Comparison of ENCODE assay signal across 34 cellular contexts in the genomic region with DNA sequence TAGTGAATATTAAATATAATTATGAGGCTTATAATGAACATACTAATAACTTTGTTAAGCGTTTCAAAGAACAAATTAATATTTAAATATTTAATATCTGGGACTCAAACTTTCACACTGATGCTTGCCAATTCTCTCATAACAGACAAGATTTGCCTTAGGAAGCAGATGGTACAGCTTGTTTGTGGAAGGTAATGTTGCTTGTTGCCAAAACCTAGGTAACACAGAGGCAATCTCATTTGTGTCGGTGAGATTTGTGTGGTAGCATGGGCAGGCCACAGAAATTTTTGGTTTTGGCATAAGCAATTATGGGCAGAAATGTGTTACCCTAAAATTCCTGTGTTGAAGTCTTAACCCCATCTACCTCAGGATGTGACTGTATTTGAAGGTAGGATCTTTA.
"Had no signal": no experiment of that assay in that cellular context is flagged by ENCODE, and none has a peak within 500 bp of the region (broad histone marks: within the 10 kb centered on the region; RNA-seq: fewer than 3 reads in every experiment).

No MANE protein-coding gene starts in this region.

- H3K9me3 Mint-ChIP-seq: activated CD4-positive, alpha-beta memory T cell treated with anti-CD3 and anti-CD28 coated beads for 36 hours; activated CD4-positive, alpha-beta T cell treated with anti-CD3 and anti-CD28 coated beads, Interleukin-2, amount 10 ng/mL, durations not matched to agents 24 days and 14 days; activated naive CD4-positive, alpha-beta T cell treated with anti-CD3 and anti-CD28 coated beads for 36 hours; activated naive CD4-positive, alpha-beta T cell treated with anti-CD3 and anti-CD28 coated beads, Interleukin-2, amount 50 U/mL, for 24 hours; activated naive CD8-positive, alpha-beta T cell treated with anti-CD3 and anti-CD28 coated beads, Interleukin-2, amount 50 U/mL, for 24 hours; effector memory CD8-positive, alpha-beta T cell had no signal

- H3K9me3 ChIP-seq: adrenal gland, breast epithelium, esophagus muscularis mucosa, gastrocnemius medialis had no signal

- H3K4me3 Mint-ChIP-seq: activated CD4-positive, alpha-beta memory T cell treated with anti-CD3 and anti-CD28 coated beads for 36 hours; activated CD4-positive, alpha-beta T cell treated with anti-CD3 and anti-CD28 coated beads for 36 hours; activated CD4-positive, alpha-beta T cell treated with anti-CD3 and anti-CD28 coated beads, Interleukin-2, amount 10 ng/mL, durations not matched to agents 24 days and 14 days; activated CD8-positive, alpha-beta memory T cell treated with anti-CD3 and anti-CD28 coated beads, Interleukin-2, amount 10 ng/mL, durations not matched to agents 7 days and 5 days; activated CD8-positive, alpha-beta T cell treated with anti-CD3 and anti-CD28 coated beads, Interleukin-2, amount 10 ng/mL, durations not matched to agents 7 days and 5 days; activated naive CD4-positive, alpha-beta T cell treated with anti-CD3 and anti-CD28 coated beads for 36 hours; activated naive CD4-positive, alpha-beta T cell treated with anti-CD3 and anti-CD28 coated beads, Interleukin-2, amount 50 U/mL, for 24 hours; activated naive CD8-positive, alpha-beta T cell treated with anti-CD3 and anti-CD28 coated beads for 36 hours; activated naive CD8-positive, alpha-beta T cell treated with anti-CD3 and anti-CD28 coated beads, Interleukin-2, amount 50 U/mL, for 24 hours; activated T-helper 1 cell treated with anti-CD3 and anti-CD28 coated beads, Interleukin-12 subunit alpha, Interleukin-12 subunit beta, Interleukin-2, Interleukin-4 antibody, amounts not matched to agents 30 ng/mL and 10 ng/mL and 1 ng/mL, durations not matched to agents 14 hours and 24 hours and 36 hours; brain; effector memory CD8-positive, alpha-beta T cell had no signal

- H3K27ac ChIP-seq: adrenal gland, breast epithelium, cardiac muscle cell, esophagus muscularis mucosa, foreskin keratinocyte, gastrocnemius medialis, heart left ventricle had no signal

- DNase-seq: activated CD4-positive, alpha-beta memory T cell treated with anti-CD3 and anti-CD28 coated beads for 36 hours; activated CD4-positive, alpha-beta T cell treated with anti-CD3 and anti-CD28 coated beads for 36 hours; activated CD4-positive, alpha-beta T cell treated with anti-CD3 and anti-CD28 coated beads, Interleukin-2, amount 10 ng/mL, durations not matched to agents 24 days and 14 days; activated CD4-positive, CD25-positive, alpha-beta regulatory T cell; activated CD4-positive, CD25-positive, alpha-beta regulatory T cell treated with anti-CD3 and anti-CD28 coated beads, Interleukin-2, amount 50 U/mL, for 72 hours; activated CD8-positive, alpha-beta memory T cell treated with anti-CD3 and anti-CD28 coated beads, Interleukin-2, amount 10 ng/mL, durations not matched to agents 7 days and 5 days; activated CD8-positive, alpha-beta memory T cell treated with anti-CD3 and anti-CD28 coated beads, Interleukin-2, amount 50 U/mL, for 4 hours; activated CD8-positive, alpha-beta T cell treated with anti-CD3 and anti-CD28 coated beads, Interleukin-2, amount 10 ng/mL, durations not matched to agents 7 days and 5 days; activated effector memory CD4-positive, alpha-beta T cell treated with anti-CD3 and anti-CD28 coated beads, Interleukin-2, amount 50 U/mL, for 16 hours; activated naive CD4-positive, alpha-beta T cell treated with anti-CD3 and anti-CD28 coated beads for 36 hours; activated naive CD8-positive, alpha-beta T cell treated with anti-CD3 and anti-CD28 coated beads for 36 hours; activated naive CD8-positive, alpha-beta T cell treated with anti-CD3 and anti-CD28 coated beads, Interleukin-2, amount 50 U/mL, for 24 hours; activated T-cell treated with anti-CD3 and anti-CD28 coated beads, Interleukin-2, amount 50 U/mL, for 1 hour; activated T-cell treated with anti-CD3 and anti-CD28 coated beads, Interleukin-2, amount 50 U/mL, for 48 hours; adrenal gland; amygdala; aorta; central memory CD4-positive, alpha-beta T cell; cortex of kidney; dermis blood vessel endothelial cell; effector CD4-positive, alpha-beta T cell; effector memory CD8-positive, alpha-beta T cell; erythroblast; foreskin keratinocyte; gastrocnemius medialis; glutamatergic neuron; heart left ventricle had no signal

- H3K27ac Mint-ChIP-seq: activated CD4-positive, alpha-beta memory T cell treated with anti-CD3 and anti-CD28 coated beads for 36 hours; activated CD4-positive, alpha-beta T cell treated with anti-CD3 and anti-CD28 coated beads for 36 hours; activated CD4-positive, alpha-beta T cell treated with anti-CD3 and anti-CD28 coated beads, Interleukin-2, amount 10 ng/mL, durations not matched to agents 24 days and 14 days; activated CD8-positive, alpha-beta memory T cell treated with anti-CD3 and anti-CD28 coated beads, Interleukin-2, amount 10 ng/mL, durations not matched to agents 7 days and 5 days; activated CD8-positive, alpha-beta T cell treated with anti-CD3 and anti-CD28 coated beads, Interleukin-2, amount 10 ng/mL, durations not matched to agents 7 days and 5 days; activated naive CD4-positive, alpha-beta T cell treated with anti-CD3 and anti-CD28 coated beads for 36 hours; activated naive CD4-positive, alpha-beta T cell treated with anti-CD3 and anti-CD28 coated beads, Interleukin-2, amount 50 U/mL, for 24 hours; activated naive CD8-positive, alpha-beta T cell treated with anti-CD3 and anti-CD28 coated beads for 36 hours; activated naive CD8-positive, alpha-beta T cell treated with anti-CD3 and anti-CD28 coated beads, Interleukin-2, amount 50 U/mL, for 24 hours; activated T-helper 1 cell treated with anti-CD3 and anti-CD28 coated beads, Interleukin-12 subunit alpha, Interleukin-12 subunit beta, Interleukin-2, Interleukin-4 antibody, amounts not matched to agents 30 ng/mL and 10 ng/mL and 1 ng/mL, durations not matched to agents 14 hours and 24 hours and 36 hours; activated T-helper 2 cell treated with anti-CD3 and anti-CD28 coated beads, Interferon-gamma antibody, Interleukin-2, Interleukin-4, amounts not matched to agents 10 μg/mL and 5 μg/mL and 100 μg/mL, durations not matched to agents 14 hours and 24 hours and 36 hours; brain; effector memory CD8-positive, alpha-beta T cell had no signal

- H3K27me3 Mint-ChIP-seq: activated CD4-positive, alpha-beta memory T cell treated with anti-CD3 and anti-CD28 coated beads for 36 hours; activated CD4-positive, alpha-beta T cell treated with anti-CD3 and anti-CD28 coated beads for 36 hours; activated CD4-positive, alpha-beta T cell treated with anti-CD3 and anti-CD28 coated beads, Interleukin-2, amount 10 ng/mL, durations not matched to agents 24 days and 14 days; activated CD8-positive, alpha-beta memory T cell treated with anti-CD3 and anti-CD28 coated beads, Interleukin-2, amount 10 ng/mL, durations not matched to agents 7 days and 5 days; activated naive CD4-positive, alpha-beta T cell treated with anti-CD3 and anti-CD28 coated beads, Interleukin-2, amount 50 U/mL, for 24 hours; activated naive CD8-positive, alpha-beta T cell treated with anti-CD3 and anti-CD28 coated beads for 36 hours; activated naive CD8-positive, alpha-beta T cell treated with anti-CD3 and anti-CD28 coated beads, Interleukin-2, amount 50 U/mL, for 24 hours; brain; effector memory CD8-positive, alpha-beta T cell had no signal

- H3K27me3 ChIP-seq: cardiac muscle cell, esophagus muscularis mucosa, foreskin keratinocyte, gastrocnemius medialis, heart left ventricle had no signal

- H3K36me3 Mint-ChIP-seq: activated CD4-positive, alpha-beta memory T cell treated with anti-CD3 and anti-CD28 coated beads for 36 hours; activated naive CD4-positive, alpha-beta T cell treated with anti-CD3 and anti-CD28 coated beads, Interleukin-2, amount 50 U/mL, for 24 hours; brain had no signal

- H3K4me3 ChIP-seq: adrenal gland, breast epithelium, cardiac muscle cell, esophagus muscularis mucosa, gastrocnemius medialis, heart left ventricle had no signal

- H3K36me3 ChIP-seq: adrenal gland, breast epithelium, cardiac muscle cell, esophagus muscularis mucosa, gastrocnemius medialis, heart left ventricle had no signal

- H3K4me1 ChIP-seq: adrenal gland, breast epithelium, esophagus muscularis mucosa, foreskin keratinocyte, gastrocnemius medialis had no signal

- ATAC-seq: activated CD4-positive, alpha-beta T cell treated with anti-CD3 and anti-CD28 coated beads for 36 hours; activated CD8-positive, alpha-beta memory T cell treated with anti-CD3 and anti-CD28 coated beads, Interleukin-2, amount 10 ng/mL, durations not matched to agents 7 days and 5 days; activated CD8-positive, alpha-beta T cell treated with anti-CD3 and anti-CD28 coated beads, Interleukin-2, amount 10 ng/mL, durations not matched to agents 7 days and 5 days; activated naive CD8-positive, alpha-beta T cell treated with anti-CD3 and anti-CD28 coated beads, Interleukin-2, amount 50 U/mL, for 24 hours; effector memory CD8-positive, alpha-beta T cell; foreskin keratinocyte; gastrocnemius medialis; heart left ventricle had no signal
